8 cellular contexts compared by ENCODE assay signal in genomic region chr15:42605281-42605744, GRCh38. TPM values are rescaled to one million over a fixed set of nuclear protein-coding genes. Genes with fewer than 3 reads are reported as not detected.
A peak's percentile ranks its signal among the peaks of the same experiment; 100 is the strongest.
DNase-seq lines count a peak whose midpoint lies in the region; ATAC-seq, FAIRE-seq and TF ChIP-seq lines count a peak whose summit lies in the region.

No MANE protein-coding gene starts in this region.

- peak overlapping the region in 9 of 11 experiments; percentile 64 to 81 (median 75); a peak in 20 of 22 replicates for H3K27ac ChIP-seq in BLaER1 treated with 17β-estradiol and CSF1 and Interleukin-3, amounts not matched to agents 10 nM and 100 nM
- no peak overlapping the region for H3K27ac ChIP-seq in GM23248

- H3K9me3 ChIP-seq in BLaER1 treated with 17β-estradiol and CSF1 and Interleukin-3, amounts not matched to agents 10 nM and 100 nM (replicated peaks in 1 of 11), result peaks cover 24 to 35% (median 31%) of the 10 kb centered on the region in 11 experiments
- H3K9me3 ChIP-seq in GM23248 (ENCODE audit: low read depth), result no peaks in the 10 kb centered on the region

- H3K9me2 ChIP-seq in GM23248 (ENCODE audit: insufficient read depth), result no peaks in the 10 kb centered on the region

- H3F3A ChIP-seq in GM23248 (ENCODE audit: insufficient read depth), result no peaks in the 10 kb centered on the region

- H2AFZ ChIP-seq in GM23248, result peak overlapping the region; percentile 71

- no peaks in the 10 kb centered on the region for H3K79me2 ChIP-seq in GM23248 (ENCODE audit: insufficient read depth)

- peaks cover 54 to 74% (median 65%) of the 10 kb centered on the region in 10 experiments for H3K4me1 ChIP-seq in BLaER1 treated with 17β-estradiol and CSF1 and Interleukin-3, amounts not matched to agents 10 nM and 100 nM
- H3K4me1 ChIP-seq in GM23248 (ENCODE audit: insufficient read depth), result peaks cover 6% of the 10 kb centered on the region

- peaks cover 10 to 33% (median 26%) of the 10 kb centered on the region in 11 experiments; a peak in 21 of 22 replicates for H3K36me3 ChIP-seq in BLaER1 treated with 17β-estradiol and CSF1 and Interleukin-3, amounts not matched to agents 10 nM and 100 nM
- H3K36me3 ChIP-seq in GM23248 (ENCODE audit: low read depth), result no peaks in the 10 kb centered on the region

- WGBS in GM23248 (ENCODE audit: low coverage in 1 of 2, low lambda C conversion rate in 2 of 2, missing lambda C conversion rate in 2 of 2), 2 experiments, result 47 to 49% methylated on average over 4 of the region's 4 CpGs

- H3K4me2 ChIP-seq in BLaER1 treated with 17β-estradiol and CSF1 and Interleukin-3, amounts not matched to agents 10 nM and 100 nM, result peak overlapping the region; percentile 76 to 96 (median 85)
- peak overlapping the region; percentile 46 for H3K4me2 ChIP-seq in GM23248 (ENCODE audit: unreplicated experiment)

- H3K4me3 ChIP-seq in BLaER1 treated with 17β-estradiol and CSF1 and Interleukin-3, amounts not matched to agents 10 nM and 100 nM, result peak overlapping the region in 7 of 10 experiments; percentile 3 to 43 (median 10); a peak in 6 of 20 replicates
- 0 out of 2 replicates have a peak overlapping the region, but pooled peaks have one; percentile 2 for H3K4me3 ChIP-seq in GM23248

- peak overlapping the region in 9 of 11 experiments; percentile 25 to 61 (median 47); a peak in 16 of 22 replicates for H3K9ac ChIP-seq in BLaER1 treated with 17β-estradiol and CSF1 and Interleukin-3, amounts not matched to agents 10 nM and 100 nM
- no peak overlapping the region for H3K9ac ChIP-seq in GM23248

- no peak for FAIRE-seq in HTR-8/SVneo (lab: Jason Lieb, UNC)

- peak; percentile 46 for DNase-seq in GM23248
- peak; percentile 31 for DNase-seq in SKM-1 treated with dmso at 0.1 percent for 144 hours (lab: John Stamatoyannopoulos, UW; ENCODE audit: unreplicated experiment)
- peak; percentile 34 for DNase-seq in left kidney (ENCODE audit: low read depth, low spot score)
- DNase-seq in HTR-8/SVneo (ENCODE audit: insufficient read length, low spot score), result no peak
- DNase-seq in NCI-H1436 treated with DMSO at 0.1 percent for 48 hours (lab: John Stamatoyannopoulos, UW), result no peak
- no peak for DNase-seq in OCI-M2 (lab: John Stamatoyannopoulos, UW; ENCODE audit: unreplicated experiment)

- no peak for ATAC-seq in GM18505 (IDR thresholded peaks at IDR 0.05; ENCODE audit: unreplicated experiment)

- TF ChIP-seq POLR2A in GM18505 (IDR thresholded peaks at IDR 0.05; ENCODE audit: borderline replicate concordance, extremely low read depth, insufficient read depth, insufficient read length), result no peak

- H4K20me1 ChIP-seq in BLaER1 treated with 17β-estradiol and CSF1 and Interleukin-3, amounts not matched to agents 10 nM and 100 nM, result no peaks in the 10 kb centered on the region
- no peaks in the 10 kb centered on the region for H4K20me1 ChIP-seq in GM23248 (ENCODE audit: insufficient read depth)

- in situ Hi-C loops in GM23248 (cut with MboI), result no loop called here

- H3K27me3 ChIP-seq in BLaER1 treated with 17β-estradiol and CSF1 and Interleukin-3, amounts not matched to agents 10 nM and 100 nM, result no peaks in the 10 kb centered on the region
- no peaks in the 10 kb centered on the region for H3K27me3 ChIP-seq in GM23248 (replicated peaks; ENCODE audit: insufficient read depth)

RNA-seq across cellular contexts. Expression of gene STARD9, which starts 29.9 kb away (rescaled TPM):
- 1.4 and 2.1 TPM in 2 replicates for total RNA-seq in GM23248 (2014; rRNA removed; shearing (Covaris generic))
- 0.34 and 0.60 TPM in 2 replicates for polyA plus RNA-seq in GM23248 (2016; fragmentation: Nextera tagmentation; extraction: Ambion mirVana)

RNA-seq across cellular contexts. Expression of gene HAUS2, which starts 56.7 kb away (rescaled TPM):
- 41.9 and 47.8 TPM in 2 replicates for total RNA-seq in GM23248 (2014; rRNA removed; shearing (Covaris generic))
- polyA plus RNA-seq in GM23248 (2016; fragmentation: Nextera tagmentation; extraction: Ambion mirVana), result 22.1 and 26.7 TPM in 2 replicates

RNA-seq across cellular contexts. Expression of gene LRRC57, which starts 56.7 kb away (rescaled TPM):
- 15.1 and 18.1 TPM in 2 replicates for total RNA-seq in GM23248 (2014; rRNA removed; shearing (Covaris generic))
- polyA plus RNA-seq in GM23248 (2016; fragmentation: Nextera tagmentation; extraction: Ambion mirVana), result 14.1 and 14.4 TPM in 2 replicates

Comparison
In these comparisons a context has a peak if more than half of its experiments do, and no peak if none do; other contexts are left out.
1. DNase-seq: peak in GM23248 (single experiment), SKM-1 treated with dmso at 0.1 percent for 144 hours (single experiment) and left kidney (single experiment); none in HTR-8/SVneo (single experiment), NCI-H1436 treated with DMSO at 0.1 percent for 48 hours (single experiment) and OCI-M2 (single experiment).